1 cellular context compared by ENCODE assay signal in the genomic region with DNA sequence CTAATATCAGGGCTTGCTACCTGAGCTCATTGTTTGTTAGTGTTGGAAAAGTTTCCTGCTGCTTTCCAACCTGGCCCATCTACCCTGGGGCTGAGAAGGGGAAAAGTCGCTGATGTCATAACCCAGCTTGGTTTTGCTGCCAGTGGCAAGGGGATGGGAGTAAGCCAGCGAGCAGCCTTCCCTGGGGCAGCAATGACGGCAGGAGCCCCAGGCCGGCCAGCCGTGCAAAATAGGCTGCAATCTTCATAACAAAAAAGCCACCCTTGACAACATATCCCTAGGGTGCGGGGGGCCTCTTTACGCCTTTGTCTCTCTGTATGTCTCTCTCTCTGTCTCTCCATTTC.
TF ChIP-seq lines count a peak whose summit lies in the region.

No MANE protein-coding gene starts in this region.

TF ChIP-seq in H1, 55 proteins besides CTCF, POLR2A, EP300 and RAD21:
- no peak for TF ChIP-seq CHD7 (IDR thresholded peaks at IDR 0.05; ENCODE audit: insufficient replicate concordance, low read length)
- TF ChIP-seq TAF1 (IDR thresholded peaks at IDR 0.05; ENCODE audit: low read depth, low read length) = no peak
- no peak for TF ChIP-seq EZH2 (IDR thresholded peaks at IDR 0.05; ENCODE audit: low read depth, low read length, severe bottlenecking)
- no peak for TF ChIP-seq PHF8 (conservative IDR thresholded peaks at IDR 0.05; ENCODE audit: low read depth, low read length)
